In the genomic region with DNA sequence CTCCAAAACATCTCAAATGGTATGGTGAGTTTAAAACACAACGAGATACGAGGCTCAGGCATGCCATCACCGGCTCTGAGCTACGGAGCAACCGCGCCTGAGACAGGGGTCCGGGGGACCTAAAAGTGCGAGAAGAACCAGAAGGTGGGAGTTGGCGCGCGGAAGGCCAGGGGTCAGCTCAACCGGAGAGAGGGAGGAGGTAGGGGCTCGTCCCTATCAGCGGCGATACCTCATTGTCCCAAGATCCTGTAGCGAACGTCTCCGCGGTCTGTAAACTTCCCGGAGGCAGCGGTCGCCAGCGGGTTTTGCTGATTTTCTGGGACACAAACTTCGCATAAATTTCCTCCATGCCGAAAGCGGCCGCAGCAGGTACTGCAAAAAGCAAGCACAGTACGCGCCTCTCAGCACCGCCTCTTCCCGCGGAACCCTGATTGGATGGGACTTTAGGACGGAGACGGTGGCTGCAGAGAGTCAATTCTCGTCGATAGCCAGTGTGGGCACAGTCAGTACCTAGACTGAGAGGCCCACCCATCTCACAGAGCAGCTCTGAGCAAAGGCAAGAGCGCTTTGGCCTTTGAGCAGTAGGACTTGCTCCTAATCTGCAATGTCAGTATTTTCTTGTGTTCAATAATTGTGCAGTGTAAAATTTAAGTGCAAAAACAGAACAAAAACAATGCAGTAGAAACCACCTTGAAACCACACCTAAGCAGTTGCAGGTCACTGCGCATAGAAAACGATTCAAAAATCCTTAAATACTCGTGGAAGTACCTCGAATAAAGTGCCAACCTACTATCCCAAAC, we compare ENCODE assay signal across 8 cellular contexts. TPM values are rescaled to one million over a fixed set of nuclear protein-coding genes. Genes with fewer than 3 reads are reported as not detected.
DNase-seq lines count a peak whose midpoint lies in the region; ATAC-seq, FAIRE-seq and TF ChIP-seq lines count a peak whose summit lies in the region.

NUP43 (minus strand) TSS at position 383 of the 800 bp plus-strand sequence; CDS start at position 349, 34 bp downstream.

- peak within 1 kb of the TSS; percentile 82 for H3K4me3 ChIP-seq in WERI-Rb-1 (ENCODE audit: low read depth, low read length)
- H3K4me3 ChIP-seq in bronchial epithelial cell (ENCODE audit: low read depth, low read length) = peak within 1 kb of the TSS; percentile 98

- TF ChIP-seq CTCF in WERI-Rb-1 (IDR thresholded peaks at IDR 0.05; ENCODE audit: low read depth, low read length) (peak; percentile 38; the same call in 1 of the 2 replicates), bronchial epithelial cell (IDR thresholded peaks at IDR 0.05; ENCODE audit: insufficient read depth, low read length, severe bottlenecking) (peak; percentile 52)

- no peaks in the 10 kb centered on the region for H3K9me3 ChIP-seq in WERI-Rb-1 (ENCODE audit: severe bottlenecking)

- DNase-seq in ACHN (peak; percentile 92), NCI-H2171 treated with DMSO at 0.1 percent for 48 hours (lab: John Stamatoyannopoulos, UW) (peak; percentile 95), WERI-Rb-1 (peak; percentile 96), bronchial epithelial cell (ENCODE audit: low read depth) (peak; percentile 87), inferior parietal cortex (ENCODE audit: extremely low spot score) (peak; percentile 97)
- peak; percentile 87 to 92 for DNase-seq in stimulated activated CD4-positive, alpha-beta T cell treated with anti-CD3 and anti-CD28 coated beads, Interleukin-12 subunit alpha, Interleukin-12 subunit beta, amount 100 ng/mL, for 24 hours (ENCODE audit: low read depth in 2 of 2)

- H3K27me3 ChIP-seq in WERI-Rb-1 (ENCODE audit: insufficient read depth, low read depth, severe bottlenecking) (no peaks in the 10 kb centered on the region), bronchial epithelial cell (ENCODE audit: control insufficient read depth, insufficient read depth, low read length) (no peaks in the 10 kb centered on the region)

- no peak for FAIRE-seq in bronchial epithelial cell (lab: Jason Lieb, UNC)

- peaks cover 30% of the 10 kb centered on the region for H3K36me3 ChIP-seq in WERI-Rb-1
- H3K36me3 ChIP-seq in bronchial epithelial cell (ENCODE audit: control insufficient read depth, insufficient read depth, low read length) = peaks cover 3% of the 10 kb centered on the region

- in situ Hi-C loops in ACHN (cut with HindIII; ENCODE audit: low pct_ligation_motif_present, low pct_unique_long_range_greater_than_20kb, low sequenced_read_pairs) = no loop called here

- ATAC-seq in GM18861 (IDR thresholded peaks at IDR 0.05; ENCODE audit: unreplicated experiment) (peak; percentile 50), HG03103 (IDR thresholded peaks at IDR 0.05; ENCODE audit: low read depth, unreplicated experiment) (peak; percentile 60)

- peak within 1 kb of the TSS; percentile 72 for H3K27ac ChIP-seq in WERI-Rb-1

RNA-seq across cellular contexts. Expression of gene NUP43, which starts in this region (rescaled TPM):
- total RNA-seq in bronchial epithelial cell = 13.2 and 15.7 TPM in 2 replicates

Comparison
In these comparisons a context has a peak if more than half of its experiments do, and no peak if none do; other contexts are left out.
1. Peak in every context shown above with its lines: DNase-seq, ATAC-seq, H3K4me3 ChIP-seq and H3K27ac ChIP-seq.